11 cellular contexts compared by ENCODE assay signal in genomic region chr4:3077796-3078195, GRCh38. TPM values are rescaled to one million over a fixed set of nuclear protein-coding genes. Genes with fewer than 3 reads are reported as not detected.
DNase-seq lines count a peak whose midpoint lies in the region; ATAC-seq lines count a peak whose summit lies in the region.
"Had no signal": no experiment of that assay in that cellular context is flagged by ENCODE, and none has a peak within 500 bp of the region (broad histone marks: within the 10 kb centered on the region; RNA-seq: fewer than 3 reads in every experiment).

No MANE protein-coding gene starts in this region.

- POLR2A ChIA-PET in activated CD4-positive, alpha-beta memory T cell treated with anti-CD3 and anti-CD28 coated beads for 36 hours (lab: Charles Lee), result no interaction called here
- POLR2A ChIA-PET in activated CD4-positive, alpha-beta memory T cell treated with anti-CD3 and anti-CD28 coated beads, Interleukin-2, amount 10 ng/mL, durations not matched to agents 7 days and 5 days (lab: Charles Lee), result no interaction called here

- peak; percentile 31 for ATAC-seq in GM21447 (IDR thresholded peaks at IDR 0.05; ENCODE audit: unreplicated experiment)
- peak; percentile 26 for ATAC-seq in HG03565 (IDR thresholded peaks at IDR 0.05; ENCODE audit: unreplicated experiment)
- ATAC-seq in naive B cell (ENCODE audit: low read depth in 2 of 2), result peak; percentile 30 to 33
- no peak for ATAC-seq in HG03521 (IDR thresholded peaks at IDR 0.05; ENCODE audit: unreplicated experiment)

- CTCF ChIA-PET in activated CD4-positive, alpha-beta memory T cell treated with anti-CD3 and anti-CD28 coated beads for 36 hours (lab: Charles Lee), result no interaction called here
- CTCF ChIA-PET in activated CD4-positive, alpha-beta memory T cell treated with anti-CD3 and anti-CD28 coated beads, Interleukin-2, amount 10 ng/mL, durations not matched to agents 7 days and 5 days (lab: Charles Lee), result no interaction called here

- H3K4me1 Mint-ChIP-seq in activated CD4-positive, alpha-beta memory T cell treated with anti-CD3 and anti-CD28 coated beads for 36 hours (ENCODE audit: low read depth), result peaks cover 42% of the 10 kb centered on the region
- peaks cover 41% of the 10 kb centered on the region for H3K4me1 Mint-ChIP-seq in activated CD4-positive, alpha-beta memory T cell treated with anti-CD3 and anti-CD28 coated beads, Interleukin-2, amount 10 ng/mL, durations not matched to agents 7 days and 5 days
- H3K4me1 Mint-ChIP-seq in naive B cell, result peaks cover 42 to 63% (median 44%) of the 10 kb centered on the region in 3 donors

- intact Hi-C loops in activated CD4-positive, alpha-beta memory T cell treated with anti-CD3 and anti-CD28 coated beads for 36 hours (cut with micrococcal nuclease), result no loop called here

- H3K36me3 Mint-ChIP-seq in activated CD4-positive, alpha-beta memory T cell treated with anti-CD3 and anti-CD28 coated beads for 36 hours, result peaks cover 10% of the 10 kb centered on the region
- H3K36me3 Mint-ChIP-seq in activated CD4-positive, alpha-beta memory T cell treated with anti-CD3 and anti-CD28 coated beads, Interleukin-2, amount 10 ng/mL, durations not matched to agents 7 days and 5 days (ENCODE audit: low read depth), result peaks cover 7% of the 10 kb centered on the region
- H3K36me3 Mint-ChIP-seq in naive B cell, result no peaks in the 10 kb centered on the region

- peak; percentile 64 for DNase-seq in activated CD4-positive, alpha-beta memory T cell treated with anti-CD3 and anti-CD28 coated beads for 36 hours
- no peak for DNase-seq in activated CD4-positive, alpha-beta memory T cell treated with anti-CD3 and anti-CD28 coated beads, Interleukin-2, amount 10 ng/mL, durations not matched to agents 7 days and 5 days
- DNase-seq in naive B cell, result peak; percentile 68
- no peak for DNase-seq in NCI-H446 (lab: John Stamatoyannopoulos, UW)
- no peak for DNase-seq in pons (ENCODE audit: low spot score)
- DNase-seq: ovary had no signal

- no peaks in the 10 kb centered on the region for H3K27me3 Mint-ChIP-seq in activated CD4-positive, alpha-beta memory T cell treated with anti-CD3 and anti-CD28 coated beads for 36 hours
- H3K27me3 Mint-ChIP-seq in activated CD4-positive, alpha-beta memory T cell treated with anti-CD3 and anti-CD28 coated beads, Interleukin-2, amount 10 ng/mL, durations not matched to agents 7 days and 5 days, result no peaks in the 10 kb centered on the region
- H3K27me3 Mint-ChIP-seq in naive B cell, result no peaks in the 10 kb centered on the region

- H3K9me3 Mint-ChIP-seq in activated CD4-positive, alpha-beta memory T cell treated with anti-CD3 and anti-CD28 coated beads for 36 hours, result no peaks in the 10 kb centered on the region
- H3K9me3 Mint-ChIP-seq in activated CD4-positive, alpha-beta memory T cell treated with anti-CD3 and anti-CD28 coated beads, Interleukin-2, amount 10 ng/mL, durations not matched to agents 7 days and 5 days, result no peaks in the 10 kb centered on the region
- H3K9me3 Mint-ChIP-seq in naive B cell, result no peaks in the 10 kb centered on the region

- peak overlapping the region; percentile 70 for H3K27ac Mint-ChIP-seq in activated CD4-positive, alpha-beta memory T cell treated with anti-CD3 and anti-CD28 coated beads for 36 hours
- no peak overlapping the region for H3K27ac Mint-ChIP-seq in activated CD4-positive, alpha-beta memory T cell treated with anti-CD3 and anti-CD28 coated beads, Interleukin-2, amount 10 ng/mL, durations not matched to agents 7 days and 5 days
- peak overlapping the region; percentile 41 to 86 (median 78) for H3K27ac Mint-ChIP-seq in naive B cell

- H3K4me3 Mint-ChIP-seq in activated CD4-positive, alpha-beta memory T cell treated with anti-CD3 and anti-CD28 coated beads for 36 hours, result no peak overlapping the region
- no peak overlapping the region for H3K4me3 Mint-ChIP-seq in activated CD4-positive, alpha-beta memory T cell treated with anti-CD3 and anti-CD28 coated beads, Interleukin-2, amount 10 ng/mL, durations not matched to agents 7 days and 5 days
- H3K4me3 Mint-ChIP-seq in naive B cell, result peak overlapping the region; percentile 48 to 87 (median 69)

RNA-seq across cellular contexts. Expression of gene HTT, which starts 3.3 kb away (rescaled TPM):
- 10 to 100 TPM; 57.6 to 69.8 TPM for total RNA-seq in activated CD4-positive, alpha-beta memory T cell treated with anti-CD3 and anti-CD28 coated beads for 36 hours
- 10 to 100 TPM; 50.7 to 54.9 TPM for total RNA-seq in activated CD4-positive, alpha-beta memory T cell treated with anti-CD3 and anti-CD28 coated beads, Interleukin-2, amount 10 ng/mL, durations not matched to agents 7 days and 5 days
- polyA plus RNA-seq in naive B cell (ENCODE audit: low read depth in 6 of 6), result 10 to 100 TPM in 4 of 6 donors, 1 to 10 TPM in 2; 8.7 to 15.4 (median 11.0) TPM

RNA-seq across cellular contexts. Expression of gene HTT-AS, which starts 3.5 kb away (rescaled TPM):
- total RNA-seq in activated CD4-positive, alpha-beta memory T cell treated with anti-CD3 and anti-CD28 coated beads for 36 hours, result not detected
- not detected for total RNA-seq in activated CD4-positive, alpha-beta memory T cell treated with anti-CD3 and anti-CD28 coated beads, Interleukin-2, amount 10 ng/mL, durations not matched to agents 7 days and 5 days
- polyA plus RNA-seq in naive B cell (ENCODE audit: low read depth in 6 of 6), result not detected
- total RNA-seq: A673; activated CD8-positive, alpha-beta memory T cell treated with anti-CD3 and anti-CD28 coated beads for 36 hours; ovary had no signal
- polyA plus RNA-seq: ovary had no signal

Comparison
In these comparisons a context has a peak if more than half of its experiments do, and no peak if none do; other contexts are left out.
1. DNase-seq: peak in activated CD4-positive, alpha-beta memory T cell treated with anti-CD3 and anti-CD28 coated beads for 36 hours (single experiment) and naive B cell (single experiment); none in activated CD4-positive, alpha-beta memory T cell treated with anti-CD3 and anti-CD28 coated beads, Interleukin-2, amount 10 ng/mL, durations not matched to agents 7 days and 5 days (single experiment), NCI-H446 (0 of 2) and pons (single experiment).
2. H3K4me3 Mint-ChIP-seq: peak in naive B cell (8 of 8); none in activated CD4-positive, alpha-beta memory T cell treated with anti-CD3 and anti-CD28 coated beads for 36 hours (single experiment) and activated CD4-positive, alpha-beta memory T cell treated with anti-CD3 and anti-CD28 coated beads, Interleukin-2, amount 10 ng/mL, durations not matched to agents 7 days and 5 days (single experiment).